ENCODE assay signal across 1 cellular context in the genomic region with DNA sequence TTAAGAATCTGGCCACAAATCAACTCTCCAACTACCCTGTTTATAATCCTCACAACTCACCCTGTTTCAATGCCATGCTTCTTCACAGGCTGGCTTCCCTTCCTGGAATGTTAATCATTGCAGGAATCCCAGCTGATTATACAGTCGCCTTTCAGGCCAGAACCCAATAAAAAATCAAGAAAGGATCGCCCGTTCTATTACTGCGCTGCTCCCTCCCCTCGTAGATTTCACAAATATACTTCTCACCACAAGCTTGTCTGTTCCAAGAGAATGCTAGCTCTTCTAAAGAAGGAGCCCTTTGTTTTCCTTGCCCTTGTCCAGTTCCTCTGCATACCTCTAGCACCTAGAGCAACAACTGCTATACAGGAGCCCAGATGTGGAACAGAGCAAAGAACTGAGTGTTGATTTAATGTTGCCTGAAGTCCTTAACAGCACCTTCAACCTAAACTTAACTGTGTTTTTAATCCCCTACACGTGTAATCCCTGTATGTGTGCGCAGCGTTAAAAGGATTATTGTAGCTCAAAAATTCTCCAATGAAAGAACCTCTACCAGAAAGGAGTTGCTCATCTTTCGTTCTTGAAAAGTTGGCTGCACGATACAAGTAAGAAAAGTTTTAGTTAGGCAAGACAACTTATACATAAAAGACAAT.
TF ChIP-seq lines count a peak whose summit lies in the region.

No MANE protein-coding gene starts in this region.

TF ChIP-seq in K562, 482 proteins besides CTCF, POLR2A, EP300 and RAD21 (continued from another document):
- TF ChIP-seq RERE (CRISPR knock-in tag; IDR thresholded peaks at IDR 0.05; ENCODE audit: borderline replicate concordance), result no peak
TF ChIP-seq in K562: peak in this region for 1.
